Comparison of ENCODE assay signal across 23 cellular contexts in genomic region chr13:66845393-66845792, GRCh38.
"Had no signal": no experiment of that assay in that cellular context is flagged by ENCODE, and none has a peak within 500 bp of the region (broad histone marks: within the 10 kb centered on the region; RNA-seq: fewer than 3 reads in every experiment).

No MANE protein-coding gene starts in this region.

- H3K36me3 ChIP-seq: gastrocnemius medialis, heart left ventricle, left lung, lower lobe of right lung, neutrophil, pancreas, sigmoid colon, stomach, tibial artery had no signal

- H3K4me3 ChIP-seq: dorsolateral prefrontal cortex, gastrocnemius medialis, heart left ventricle, hepatocyte, left lung, lower lobe of right lung, pancreas, sigmoid colon, stomach, tibial artery had no signal

- ATAC-seq: esophagus mucosa; gastrocnemius medialis; heart left ventricle; left cardiac atrium; left lung; natural killer cell; pancreas; stimulated activated naive B cell treated with anti-CD40 and anti-IgM and Interleukin-4, amounts not matched to agents 10 μg/mL and 1 μg/mL and 100 μg/mL, for 72 hours had no signal

- H3K4me2 ChIP-seq: hepatocyte had no signal

- DNase-seq: central memory CD4-positive, alpha-beta T cell; dorsolateral prefrontal cortex; effector CD4-positive, alpha-beta T cell; foreskin fibroblast; gastrocnemius medialis; kidney; left cardiac atrium; lower lobe of right lung; natural killer cell; sigmoid colon; stimulated activated CD4-positive, alpha-beta T cell treated with anti-CD3 and anti-CD28 coated beads, Interleukin-4, amount 100 ng/mL, for 4 hours; stimulated activated naive B cell treated with anti-CD40 and anti-IgM and Interleukin-4, amounts not matched to agents 10 μg/mL and 1 μg/mL and 100 μg/mL, for 72 hours; stomach; tibial artery had no signal

- H3K27me3 ChIP-seq: dorsolateral prefrontal cortex, gastrocnemius medialis, heart left ventricle, hepatocyte, neutrophil, pancreas, sigmoid colon, stomach, tibial artery had no signal

- H3K4me1 ChIP-seq: gastrocnemius medialis, left lung, lower lobe of right lung, pancreas, sigmoid colon, stomach, tibial artery had no signal

- H2AFZ ChIP-seq: hepatocyte had no signal

- H3K27ac ChIP-seq: epithelial cell of prostate, gastrocnemius medialis, heart left ventricle, hepatocyte, left lung, lower lobe of right lung, neutrophil, pancreas, sigmoid colon, stomach, tibial artery had no signal

- H3K79me2 ChIP-seq: hepatocyte had no signal

- FAIRE-seq: colon, kidney, pancreas, urothelium cell line had no signal

- H3K9me3 ChIP-seq: gastrocnemius medialis, heart left ventricle, lower lobe of right lung, neutrophil, pancreas, sigmoid colon, tibial artery had no signal
